Comparison of ENCODE assay signal across 10 cellular contexts in genomic region chr10:98790817-98791216, GRCh38.
DNase-seq lines count a peak whose midpoint lies in the region; TF ChIP-seq lines count a peak whose summit lies in the region.
"Had no signal": no experiment of that assay in that cellular context is flagged by ENCODE, and none has a peak within 500 bp of the region (broad histone marks: within the 10 kb centered on the region; RNA-seq: fewer than 3 reads in every experiment).

No MANE protein-coding gene starts in this region.

- TF ChIP-seq CTCF in GM12864 (IDR thresholded peaks at IDR 0.05; ENCODE audit: low read depth, low read length, missing control alignments) (peak; percentile 31), neural crest cell (conservative IDR thresholded peaks at IDR 0.05) (peak; percentile 61), sigmoid colon (IDR thresholded peaks at IDR 0.05) (peak in 1 of 4 experiments; percentile 26)

- H3K9me3 Mint-ChIP-seq in neural crest cell: no peaks in the 10 kb centered on the region
- H3K9me3 Mint-ChIP-seq: natural killer cell treated with Interleukin-12 subunit alpha and Interleukin-12 subunit beta and Interleukin-15 and Interleukin-18, amount 100 ng/mL, for 72 hours had no signal

- H3K36me3 Mint-ChIP-seq in neural crest cell (ENCODE audit: low read depth): no peaks in the 10 kb centered on the region
- H3K36me3 Mint-ChIP-seq: natural killer cell treated with Interleukin-12 subunit alpha and Interleukin-12 subunit beta and Interleukin-15 and Interleukin-18, amount 100 ng/mL, for 72 hours had no signal

- no peaks in the 10 kb centered on the region for H3K9me3 ChIP-seq in sigmoid colon

- no peak for TF ChIP-seq EP300 in sigmoid colon (IDR thresholded peaks at IDR 0.05)

- no peak overlapping the region for H3K27ac Mint-ChIP-seq in neural crest cell (ENCODE audit: unreplicated experiment)
- H3K27ac Mint-ChIP-seq: natural killer cell treated with Interleukin-12 subunit alpha and Interleukin-12 subunit beta and Interleukin-15 and Interleukin-18, amount 100 ng/mL, for 72 hours had no signal

- H3K4me1 ChIP-seq in sigmoid colon: no peaks in the 10 kb centered on the region

- in situ Hi-C loops in T47D (cut with HindIII; ENCODE audit: low pct_unique_long_range_greater_than_20kb, low sequenced_read_pairs): no loop called here

- H3K4me3 Mint-ChIP-seq in neural crest cell: no peak overlapping the region
- H3K4me3 Mint-ChIP-seq: natural killer cell treated with Interleukin-12 subunit alpha and Interleukin-12 subunit beta and Interleukin-15 and Interleukin-18, amount 100 ng/mL, for 72 hours had no signal

- no peaks in the 10 kb centered on the region for H3K27me3 ChIP-seq in sigmoid colon

- intact Hi-C loops in sigmoid colon (cut with DNase I): loop anchor here (5.0 kb wide), 1 partner anchor 456 kb away; no protein-coding TSS in a partner anchor

- H3K27ac ChIP-seq in sigmoid colon: no peak overlapping the region

- no peaks in the 10 kb centered on the region for H3K36me3 ChIP-seq in sigmoid colon

- H3K4me3 ChIP-seq in GM12864 (ENCODE audit: low read depth, low read length) (no peak overlapping the region), sigmoid colon (no peak overlapping the region)

- TF ChIP-seq POLR2A in sigmoid colon (IDR thresholded peaks at IDR 0.05): no peak

- no peak for DNase-seq in GM12864 (ENCODE audit: low read depth)
- DNase-seq in MV-4-11 (lab: John Stamatoyannopoulos, UW): peak; percentile 4
- peak; percentile 27 to 45 for DNase-seq in T47D (ENCODE audit: low read depth in 1 of 2, low spot score in 1 of 2)
- DNase-seq in neural crest cell (ENCODE audit: low read depth, low spot score): no peak
- DNase-seq in activated CD8-positive, alpha-beta memory T cell treated with anti-CD3 and anti-CD28 coated beads, Interleukin-2, amount 50 U/mL, for 4 hours: no peak
- DNase-seq in sigmoid colon: no peak
- DNase-seq in C1 segment of cervical spinal cord (lab: John Stamatoyannopoulos, UW): no peak
- DNase-seq in COLO668 (lab: John Stamatoyannopoulos, UW; ENCODE audit: unreplicated experiment): no peak
- DNase-seq: activated CD4-positive, CD25-positive, alpha-beta regulatory T cell treated with anti-CD3 and anti-CD28 coated beads, Interleukin-2, amount 50 U/mL, for 72 hours had no signal

- peaks cover 4% of the 10 kb centered on the region for H3K4me1 Mint-ChIP-seq in neural crest cell

- H3K27me3 Mint-ChIP-seq in neural crest cell (ENCODE audit: low read depth): no peaks in the 10 kb centered on the region
- H3K27me3 Mint-ChIP-seq: natural killer cell treated with Interleukin-12 subunit alpha and Interleukin-12 subunit beta and Interleukin-15 and Interleukin-18, amount 100 ng/mL, for 72 hours had no signal

Comparison
In these comparisons a context has a peak if more than half of its experiments do, and no peak if none do; other contexts are left out.
1. DNase-seq: peak in MV-4-11 (single experiment) and T47D (2 of 2); none in GM12864 (single experiment), neural crest cell (single experiment), activated CD8-positive, alpha-beta memory T cell treated with anti-CD3 and anti-CD28 coated beads, Interleukin-2, amount 50 U/mL, for 4 hours (single experiment), sigmoid colon (single experiment), C1 segment of cervical spinal cord (0 of 14) and COLO668 (single experiment).